18 cellular contexts compared by ENCODE assay signal in genomic region chr2:109170645-109171044, GRCh38. TPM values are rescaled to one million over a fixed set of nuclear protein-coding genes. Genes with fewer than 3 reads are reported as not detected.
DNase-seq lines count a peak whose midpoint lies in the region; ATAC-seq, FAIRE-seq and TF ChIP-seq lines count a peak whose summit lies in the region.
"Had no signal": no experiment of that assay in that cellular context is flagged by ENCODE, and none has a peak within 500 bp of the region (broad histone marks: within the 10 kb centered on the region; RNA-seq: fewer than 3 reads in every experiment).

No MANE protein-coding gene starts in this region.

- H3K4me3 ChIP-seq in mucosa of descending colon (no peak overlapping the region), upper lobe of right lung (no peak overlapping the region)
- H3K4me3 ChIP-seq: testis had no signal

- H3K9me3 ChIP-seq in mucosa of descending colon: no peaks in the 10 kb centered on the region
- no peaks in the 10 kb centered on the region for H3K9me3 ChIP-seq in upper lobe of right lung
- H3K9me3 ChIP-seq: testis had no signal

- no peak for TF ChIP-seq CTCF in chondrocyte (IDR thresholded peaks at IDR 0.05)
- no peak for TF ChIP-seq CTCF in mucosa of descending colon (IDR thresholded peaks at IDR 0.05)
- no peak for TF ChIP-seq CTCF in upper lobe of right lung (IDR thresholded peaks at IDR 0.05)

- FAIRE-seq in frontal cortex (lab: Jason Lieb, UNC): no peak

- H3K4me3 Mint-ChIP-seq in chondrocyte (ENCODE audit: unreplicated experiment): no peak overlapping the region
- H3K4me3 Mint-ChIP-seq: activated naive CD4-positive, alpha-beta T cell treated with anti-CD3 and anti-CD28 coated beads, Interleukin-2, amount 50 U/mL, for 24 hours; nephron progenitor cell; T-helper 2 cell treated with Interferon-gamma antibody and Interleukin-4, amounts not matched to agents 5 μg/mL and 100 μg/mL, for 36 hours had no signal

- H3K36me3 ChIP-seq in mucosa of descending colon (ENCODE audit: low read depth) (no peaks in the 10 kb centered on the region), upper lobe of right lung (no peaks in the 10 kb centered on the region)

- intact Hi-C loops in mucosa of descending colon (cut with DNase I, micrococcal nuclease): no loop called here
- intact Hi-C loops in upper lobe of right lung (cut with DNase I): no loop called here

- H3K36me3 Mint-ChIP-seq in chondrocyte (ENCODE audit: low read depth): peaks cover 4% of the 10 kb centered on the region

- peaks cover 97% of the 10 kb centered on the region for H3K4me1 Mint-ChIP-seq in chondrocyte (ENCODE audit: low read depth)

- no peaks in the 10 kb centered on the region for H3K27me3 Mint-ChIP-seq in chondrocyte (ENCODE audit: low read depth)
- H3K27me3 Mint-ChIP-seq: activated naive CD4-positive, alpha-beta T cell treated with anti-CD3 and anti-CD28 coated beads, Interleukin-2, amount 50 U/mL, for 24 hours had no signal

- no peaks in the 10 kb centered on the region for H3K27me3 ChIP-seq in upper lobe of right lung
- H3K27me3 ChIP-seq: testis had no signal

- peaks cover 4% of the 10 kb centered on the region for H3K9me3 Mint-ChIP-seq in chondrocyte (ENCODE audit: low read depth)
- H3K9me3 Mint-ChIP-seq: activated naive CD4-positive, alpha-beta T cell treated with anti-CD3 and anti-CD28 coated beads, Interleukin-2, amount 50 U/mL, for 24 hours; T-helper 2 cell treated with Interferon-gamma antibody and Interleukin-4, amounts not matched to agents 5 μg/mL and 100 μg/mL, for 36 hours had no signal

- ATAC-seq in mucosa of descending colon (peak; percentile 13), upper lobe of right lung (no peak), HG03469 (IDR thresholded peaks at IDR 0.05; ENCODE audit: unreplicated experiment) (no peak), HG03196 (IDR thresholded peaks at IDR 0.05; ENCODE audit: unreplicated experiment) (no peak)

- H3K27ac ChIP-seq in upper lobe of right lung: peak overlapping the region; percentile 82

- DNase-seq in NCI-H2196 treated with DMSO at 0.1 percent for 48 hours (lab: John Stamatoyannopoulos, UW; ENCODE audit: unreplicated experiment): peak; percentile 14
- DNase-seq in NCI-H2196 (lab: John Stamatoyannopoulos, UW; ENCODE audit: unreplicated experiment): no peak
- DNase-seq in chondrocyte (ENCODE audit: low spot score): no peak
- DNase-seq in mucosa of descending colon: no peak
- DNase-seq in upper lobe of right lung: no peak
- no peak for DNase-seq in frontal cortex (ENCODE audit: low spot score in 2 of 2)
- DNase-seq: 8988T; activated CD4-positive, alpha-beta T cell treated with anti-CD3 and anti-CD28 coated beads for 4 hours; activated T-cell treated with anti-CD3 and anti-CD28 coated beads for 4 hours; NCI-H187 treated with DMSO at 0.1 percent for 48 hours; nephron progenitor cell; Right ventricle myocardium superior; stimulated activated CD4-positive, alpha-beta T cell treated with anti-CD3 and anti-CD28 coated beads, Interleukin-2, amount 100 ng/mL, for 24 hours had no signal

- H3K4me1 ChIP-seq in mucosa of descending colon (ENCODE audit: low read depth): no peaks in the 10 kb centered on the region
- H3K4me1 ChIP-seq in upper lobe of right lung: peaks cover 47% of the 10 kb centered on the region

- peak overlapping the region; percentile 18 for H3K27ac Mint-ChIP-seq in chondrocyte (ENCODE audit: unreplicated experiment)
- H3K27ac Mint-ChIP-seq: activated naive CD4-positive, alpha-beta T cell treated with anti-CD3 and anti-CD28 coated beads, Interleukin-2, amount 50 U/mL, for 24 hours; nephron progenitor cell; T-helper 2 cell treated with Interferon-gamma antibody and Interleukin-4, amounts not matched to agents 5 μg/mL and 100 μg/mL, for 36 hours had no signal

RNA-seq across cellular contexts. Expression of gene SH3RF3, which starts 41.6 kb away (rescaled TPM):
- total RNA-seq in chondrocyte (58.8 to 66.2 TPM (median 59.5 TPM) in 3 replicates), mucosa of descending colon (1 to 10 TPM; 1.9 to 3.7 (median 3.0) TPM), upper lobe of right lung (7.4 TPM), frontal cortex (9.0 TPM)
